In the genomic region with DNA sequence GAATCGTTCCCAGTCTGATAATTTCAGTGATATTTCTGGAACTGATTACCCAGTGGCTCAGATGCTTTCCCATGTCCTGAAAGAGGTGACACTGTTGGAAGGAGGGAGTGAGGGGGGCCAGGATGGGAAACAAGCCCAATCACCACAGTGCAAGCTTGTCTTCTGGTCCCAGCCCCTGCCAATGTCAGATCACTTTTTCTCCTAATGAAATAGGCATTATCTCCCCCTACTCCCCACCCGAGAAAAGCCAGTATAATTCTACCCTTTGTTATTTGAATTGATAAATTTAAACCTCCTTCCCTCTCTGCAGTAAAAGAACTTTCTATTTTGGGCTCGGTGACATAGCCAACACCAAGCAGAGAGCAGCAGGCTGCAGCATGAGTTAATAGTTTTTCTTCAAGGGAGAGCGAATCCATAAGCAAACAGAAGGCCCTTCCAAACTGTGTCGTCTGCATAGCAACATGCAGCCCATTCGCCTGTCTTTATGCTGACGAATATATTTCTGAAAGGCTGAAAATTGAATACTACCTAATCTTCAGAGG, we compare ENCODE assay signal across 8 cellular contexts. TPM values are rescaled to one million over a fixed set of nuclear protein-coding genes. Genes with fewer than 3 reads are reported as not detected.
A peak's percentile ranks its signal among the peaks of the same experiment; 100 is the strongest.
DNase-seq lines count a peak whose midpoint lies in the region; ATAC-seq and TF ChIP-seq lines count a peak whose summit lies in the region.

No MANE protein-coding gene starts in this region.

- 20% methylated on average over 7 of the region's 7 CpGs for WGBS in esophagus muscularis mucosa

- TF ChIP-seq POLR2A in esophagus muscularis mucosa (IDR thresholded peaks at IDR 0.05; ENCODE audit: low read depth), result no peak

- peak; percentile 43 for DNase-seq in AG10803 (ENCODE audit: low read depth)
- DNase-seq in NCI-H526 treated with DMSO at 0.1 percent for 48 hours (lab: John Stamatoyannopoulos, UW), result peak; percentile 7
- no peak for DNase-seq in esophagus muscularis mucosa (ENCODE audit: extremely low spot score)
- no peak for DNase-seq in activated naive CD4-positive, alpha-beta T cell treated with anti-CD3 and anti-CD28 coated beads for 36 hours
- no peak for DNase-seq in NOMO-1 treated with DMSO at 0.1 percent for 48 hours (lab: John Stamatoyannopoulos, UW; ENCODE audit: unreplicated experiment)
- DNase-seq in T-cell, result no peak
- DNase-seq in mesenteric fat pad (ENCODE audit: low spot score), result no peak

- no peak for ATAC-seq in T-cell (replicated peaks in 1 of 4)

- H3K27ac ChIP-seq in esophagus muscularis mucosa (replicated peaks in 1 of 4) (peak overlapping the region; percentile 58 to 69 (median 64)), muscle layer of colon (ENCODE audit: low read depth, low read length) (peak overlapping the region; percentile 50)

- no peaks in the 10 kb centered on the region for H3K9me3 Mint-ChIP-seq in activated naive CD4-positive, alpha-beta T cell treated with anti-CD3 and anti-CD28 coated beads for 36 hours
- H3K9me3 Mint-ChIP-seq in T-cell, result no peaks in the 10 kb centered on the region

- no peaks in the 10 kb centered on the region for H3K36me3 ChIP-seq in esophagus muscularis mucosa
- no peaks in the 10 kb centered on the region for H3K36me3 ChIP-seq in muscle layer of colon (ENCODE audit: insufficient read depth, low read length)

- H3K4me1 ChIP-seq in esophagus muscularis mucosa (peaks cover 31 to 41% (median 35%) of the 10 kb centered on the region in 4 donors), muscle layer of colon (ENCODE audit: insufficient read depth, low read length) (peaks cover 26% of the 10 kb centered on the region)

- H3K4me3 Mint-ChIP-seq in activated naive CD4-positive, alpha-beta T cell treated with anti-CD3 and anti-CD28 coated beads for 36 hours, result no peak overlapping the region
- H3K4me3 Mint-ChIP-seq in T-cell, result no peak overlapping the region

- CTCF ChIA-PET in activated naive CD4-positive, alpha-beta T cell treated with anti-CD3 and anti-CD28 coated beads for 36 hours (lab: Charles Lee), result interaction anchor here (0.7 kb wide), 1 partner anchor 197 kb away, joined by 3 read pairs; no protein-coding TSS in a partner anchor
- CTCF ChIA-PET in T-cell (lab: Charles Lee), result interaction anchor here in 1 of 2 donors (0.7 kb wide), 1 partner anchor 78 kb away, joined by 3 read pairs; no protein-coding TSS in a partner anchor

- no peaks in the 10 kb centered on the region for H3K4me1 Mint-ChIP-seq in activated naive CD4-positive, alpha-beta T cell treated with anti-CD3 and anti-CD28 coated beads for 36 hours (ENCODE audit: low read depth)
- no peaks in the 10 kb centered on the region for H3K4me1 Mint-ChIP-seq in T-cell

- no peak overlapping the region for H3K4me3 ChIP-seq in AG10803 (ENCODE audit: low read length)
- H3K4me3 ChIP-seq in esophagus muscularis mucosa, result peak overlapping the region in 2 of 4 donors; percentile 6 to 13
- H3K4me3 ChIP-seq in muscle layer of colon (ENCODE audit: low read depth in 1 of 2, low read length in 2 of 2), result peak overlapping the region in 1 of 2 donors; percentile 15

- no peaks in the 10 kb centered on the region for H3K27me3 Mint-ChIP-seq in activated naive CD4-positive, alpha-beta T cell treated with anti-CD3 and anti-CD28 coated beads for 36 hours (ENCODE audit: low read depth)
- peaks cover 0 to 4% of the 10 kb centered on the region in 2 donors for H3K27me3 Mint-ChIP-seq in T-cell

- TF ChIP-seq CTCF in AG10803 (conservative IDR thresholded peaks at IDR 0.05; ENCODE audit: low read length) (no peak), esophagus muscularis mucosa (IDR thresholded peaks at IDR 0.05) (no peak)

- H3K9me3 ChIP-seq in esophagus muscularis mucosa (no peaks in the 10 kb centered on the region), muscle layer of colon (ENCODE audit: low read length) (no peaks in the 10 kb centered on the region)

- intact Hi-C loops in esophagus muscularis mucosa (cut with DNase I), result no loop called here
- intact Hi-C loops in activated naive CD4-positive, alpha-beta T cell treated with anti-CD3 and anti-CD28 coated beads for 36 hours (cut with micrococcal nuclease), result no loop called here

- H3K27me3 ChIP-seq in esophagus muscularis mucosa (no peaks in the 10 kb centered on the region), muscle layer of colon (ENCODE audit: control insufficient read depth in 1 of 2, insufficient read depth in 2 of 2, low read length in 2 of 2) (no peaks in the 10 kb centered on the region)

- H3K36me3 Mint-ChIP-seq in activated naive CD4-positive, alpha-beta T cell treated with anti-CD3 and anti-CD28 coated beads for 36 hours (ENCODE audit: low read depth), result no peaks in the 10 kb centered on the region
- no peaks in the 10 kb centered on the region for H3K36me3 Mint-ChIP-seq in T-cell

- POLR2A ChIA-PET in T-cell (lab: Charles Lee), result no interaction called here

- no peak overlapping the region for H3K27ac Mint-ChIP-seq in activated naive CD4-positive, alpha-beta T cell treated with anti-CD3 and anti-CD28 coated beads for 36 hours
- no peak overlapping the region for H3K27ac Mint-ChIP-seq in T-cell

- no peak for TF ChIP-seq EP300 in esophagus muscularis mucosa (IDR thresholded peaks at IDR 0.05)

- peak overlapping the region; percentile 31 for H3K9ac ChIP-seq in muscle layer of colon (ENCODE audit: low read length)

RNA-seq across cellular contexts. Expression of gene PPP2CA, which starts 14.6 kb away (rescaled TPM):
- total RNA-seq in esophagus muscularis mucosa (100 to 1,000 TPM in 2 of 4 donors, 10 to 100 TPM in 2; 89.0 to 142 (median 115) TPM), T-cell (100 to 1,000 TPM in 3 of 5 donors, 10 to 100 TPM in 2; 87.1 to 168 (median 104) TPM), mesenteric fat pad (123 TPM)
- 100 to 1,000 TPM; 132 to 135 TPM for total RNA-seq in activated naive CD4-positive, alpha-beta T cell treated with anti-CD3 and anti-CD28 coated beads for 36 hours

Comparison
In these comparisons a context has a peak if more than half of its experiments do, and no peak if none do; other contexts are left out.
1. DNase-seq: peak in AG10803 (single experiment) and NCI-H526 treated with DMSO at 0.1 percent for 48 hours (single experiment); none in esophagus muscularis mucosa (single experiment), activated naive CD4-positive, alpha-beta T cell treated with anti-CD3 and anti-CD28 coated beads for 36 hours (single experiment), NOMO-1 treated with DMSO at 0.1 percent for 48 hours (single experiment), T-cell (0 of 34) and mesenteric fat pad (single experiment).